1 cellular context compared by ENCODE assay signal in genomic region chr12:65741662-65742480, GRCh38.
A peak's percentile ranks its signal among the peaks of the same experiment; 100 is the strongest.
TF ChIP-seq lines count a peak whose summit lies in the region.

No MANE protein-coding gene starts in this region.

TF ChIP-seq in HepG2, 621 proteins besides CTCF, POLR2A, EP300 and RAD21 (continued from another document and continues in another):
- TF ChIP-seq SIN3B (IDR thresholded peaks at IDR 0.05; ENCODE audit: low read length) (no peak), FOSL2 (CRISPR knock-in tag; IDR thresholded peaks at IDR 0.05) (no peak), ARID3A (IDR thresholded peaks at IDR 0.05; ENCODE audit: low read depth, low read length) (no peak), ZNF674 (CRISPR knock-in tag; IDR thresholded peaks at IDR 0.05; ENCODE audit: low read depth) (no peak), HES4 (CRISPR knock-in tag; IDR thresholded peaks at IDR 0.05; ENCODE audit: borderline replicate concordance) (peak; percentile 59; the same call in 1 of the 2 replicates), RARA (CRISPR knock-in tag; IDR thresholded peaks at IDR 0.05) (no peak), NFKB2 (CRISPR knock-in tag; IDR thresholded peaks at IDR 0.05; ENCODE audit: borderline replicate concordance) (no peak; the same call in 1 of the 2 replicates), ZNF619 (CRISPR knock-in tag; IDR thresholded peaks at IDR 0.05) (no peak), ZNF275 (CRISPR knock-in tag; IDR thresholded peaks at IDR 0.05; ENCODE audit: borderline replicate concordance) (no peak), PAWR (CRISPR knock-in tag; IDR thresholded peaks at IDR 0.05; ENCODE audit: borderline replicate concordance) (no peak), ZNF34 (CRISPR knock-in tag; IDR thresholded peaks at IDR 0.05; ENCODE audit: borderline replicate concordance) (no peak), ZNF770 (CRISPR knock-in tag; IDR thresholded peaks at IDR 0.05) (no peak), ZNF317 (CRISPR knock-in tag; IDR thresholded peaks at IDR 0.05) (no peak), MTF2 (CRISPR knock-in tag; IDR thresholded peaks at IDR 0.05; ENCODE audit: borderline replicate concordance) (peak; percentile 74; the same call in 1 of the 2 replicates), ZNF780A (CRISPR knock-in tag; IDR thresholded peaks at IDR 0.05) (no peak), NFE2 (CRISPR knock-in tag; IDR thresholded peaks at IDR 0.05) (no peak), BCLAF1 (IDR thresholded peaks at IDR 0.05) (no peak), ZBTB3 (CRISPR knock-in tag; IDR thresholded peaks at IDR 0.05; ENCODE audit: borderline replicate concordance, low read depth) (no peak), SMAD3 (CRISPR knock-in tag; IDR thresholded peaks at IDR 0.05) (no peak), WIZ (CRISPR knock-in tag; IDR thresholded peaks at IDR 0.05) (no peak), GPN1 (CRISPR knock-in tag; IDR thresholded peaks at IDR 0.05; ENCODE audit: borderline replicate concordance) (no peak), ZNF841 (CRISPR knock-in tag; IDR thresholded peaks at IDR 0.05; ENCODE audit: borderline replicate concordance) (no peak), HOXA3 (CRISPR knock-in tag; IDR thresholded peaks at IDR 0.05) (0 out of 2 replicates have a peak, but pooled peaks have one; percentile 34), GLI4 (CRISPR knock-in tag; IDR thresholded peaks at IDR 0.05; ENCODE audit: borderline replicate concordance) (no peak), ZNF850 (CRISPR knock-in tag; conservative IDR thresholded peaks at IDR 0.05) (no peak), ZNF253 (CRISPR knock-in tag; IDR thresholded peaks at IDR 0.05; ENCODE audit: borderline replicate concordance) (no peak), KDM3A (CRISPR knock-in tag; IDR thresholded peaks at IDR 0.05; ENCODE audit: low read depth) (no peak), FOXO1 (CRISPR knock-in tag; IDR thresholded peaks at IDR 0.05) (no peak), ZNF362 (CRISPR knock-in tag; IDR thresholded peaks at IDR 0.05; ENCODE audit: borderline replicate concordance) (no peak), GABPB1 (CRISPR knock-in tag; IDR thresholded peaks at IDR 0.05) (peak; percentile 50; the same call in 1 of the 2 replicates), FOXO4 (CRISPR knock-in tag; conservative IDR thresholded peaks at IDR 0.05) (no peak), PRMT3 (CRISPR knock-in tag; IDR thresholded peaks at IDR 0.05; ENCODE audit: borderline replicate concordance, low read depth) (no peak), ZSCAN5A (CRISPR knock-in tag; IDR thresholded peaks at IDR 0.05; ENCODE audit: borderline replicate concordance) (no peak), SETDB1 (CRISPR knock-in tag; IDR thresholded peaks at IDR 0.05; ENCODE audit: borderline replicate concordance) (no peak), POLR2G (IDR thresholded peaks at IDR 0.05; ENCODE audit: low read depth, low read length) (0 out of 2 replicates have a peak, but pooled peaks have one; percentile 1), REPIN1 (CRISPR knock-in tag; IDR thresholded peaks at IDR 0.05; ENCODE audit: borderline replicate concordance, low read depth) (no peak), MED8 (CRISPR knock-in tag; IDR thresholded peaks at IDR 0.05; ENCODE audit: insufficient replicate concordance) (no peak), HOXA5 (CRISPR knock-in tag; IDR thresholded peaks at IDR 0.05) (no peak), NFRKB (IDR thresholded peaks at IDR 0.05) (no peak), CBX2 (IDR thresholded peaks at IDR 0.05; ENCODE audit: low read depth, low read length) (no peak), CBX2 (CRISPR knock-in tag; IDR thresholded peaks at IDR 0.05; ENCODE audit: low read depth) (no peak), PAF1 (CRISPR knock-in tag; IDR thresholded peaks at IDR 0.05) (no peak), KLF13 (CRISPR knock-in tag; IDR thresholded peaks at IDR 0.05) (no peak), HNRNPLL (IDR thresholded peaks at IDR 0.05; ENCODE audit: low read depth, low read length, poor library complexity, severe bottlenecking) (peak; percentile 98), TERF1 (CRISPR knock-in tag; IDR thresholded peaks at IDR 0.05) (no peak), ZNF775 (CRISPR knock-in tag; IDR thresholded peaks at IDR 0.05; ENCODE audit: borderline replicate concordance) (no peak), SP5 (CRISPR knock-in tag; IDR thresholded peaks at IDR 0.05; ENCODE audit: borderline replicate concordance, low read depth) (no peak), MAF1 (CRISPR knock-in tag; IDR thresholded peaks at IDR 0.05; ENCODE audit: borderline replicate concordance) (no peak), NFIB (CRISPR knock-in tag; IDR thresholded peaks at IDR 0.05; ENCODE audit: borderline replicate concordance) (no peak), ZNF329 (CRISPR knock-in tag; IDR thresholded peaks at IDR 0.05; ENCODE audit: low read depth) (no peak)
- TF ChIP-seq, protein P1, sequence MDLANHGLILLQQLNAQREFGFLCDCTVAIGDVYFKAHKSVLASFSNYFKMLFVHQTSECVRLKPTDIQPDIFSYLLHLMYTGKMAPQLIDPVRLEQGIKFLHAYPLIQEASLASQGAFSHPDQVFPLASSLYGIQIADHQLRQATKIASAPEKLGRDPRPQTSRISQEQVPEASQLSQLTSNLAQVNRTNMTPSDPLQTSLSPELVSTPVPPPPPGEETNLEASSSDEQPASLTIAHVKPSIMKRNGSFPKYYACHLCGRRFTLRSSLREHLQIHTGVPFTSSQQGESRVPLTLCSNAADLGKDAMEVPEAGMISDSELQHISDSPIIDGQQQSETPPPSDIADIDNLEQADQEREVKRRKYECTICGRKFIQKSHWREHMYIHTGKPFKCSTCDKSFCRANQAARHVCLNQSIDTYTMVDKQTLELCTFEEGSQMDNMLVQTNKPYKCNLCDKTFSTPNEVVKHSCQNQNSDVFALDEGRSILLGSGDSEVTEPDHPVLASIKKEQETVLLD (CRISPR knock-in tag; IDR thresholded peaks at IDR 0.05; ENCODE audit: low read depth) = no peak
- TF ChIP-seq, protein P2, sequence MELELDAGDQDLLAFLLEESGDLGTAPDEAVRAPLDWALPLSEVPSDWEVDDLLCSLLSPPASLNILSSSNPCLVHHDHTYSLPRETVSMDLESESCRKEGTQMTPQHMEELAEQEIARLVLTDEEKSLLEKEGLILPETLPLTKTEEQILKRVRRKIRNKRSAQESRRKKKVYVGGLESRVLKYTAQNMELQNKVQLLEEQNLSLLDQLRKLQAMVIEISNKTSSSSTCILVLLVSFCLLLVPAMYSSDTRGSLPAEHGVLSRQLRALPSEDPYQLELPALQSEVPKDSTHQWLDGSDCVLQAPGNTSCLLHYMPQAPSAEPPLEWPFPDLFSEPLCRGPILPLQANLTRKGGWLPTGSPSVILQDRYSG (CRISPR knock-in tag; IDR thresholded peaks at IDR 0.05) = no peak
- TF ChIP-seq, protein P3, sequence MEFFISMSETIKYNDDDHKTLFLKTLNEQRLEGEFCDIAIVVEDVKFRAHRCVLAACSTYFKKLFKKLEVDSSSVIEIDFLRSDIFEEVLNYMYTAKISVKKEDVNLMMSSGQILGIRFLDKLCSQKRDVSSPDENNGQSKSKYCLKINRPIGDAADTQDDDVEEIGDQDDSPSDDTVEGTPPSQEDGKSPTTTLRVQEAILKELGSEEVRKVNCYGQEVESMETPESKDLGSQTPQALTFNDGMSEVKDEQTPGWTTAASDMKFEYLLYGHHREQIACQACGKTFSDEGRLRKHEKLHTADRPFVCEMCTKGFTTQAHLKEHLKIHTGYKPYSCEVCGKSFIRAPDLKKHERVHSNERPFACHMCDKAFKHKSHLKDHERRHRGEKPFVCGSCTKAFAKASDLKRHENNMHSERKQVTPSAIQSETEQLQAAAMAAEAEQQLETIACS (CRISPR knock-in tag; IDR thresholded peaks at IDR 0.05) = peak; percentile 41; the same call in 1 of the 2 replicates
